In genomic region chr19:28665748-28666147, GRCh38 we compare ENCODE assay signal across 24 cellular contexts.
"Had no signal": no experiment of that assay in that cellular context is flagged by ENCODE, and none has a peak within 500 bp of the region (broad histone marks: within the 10 kb centered on the region; RNA-seq: fewer than 3 reads in every experiment).

No MANE protein-coding gene starts in this region.

- H3K27me3 ChIP-seq: colonic mucosa, esophagus squamous epithelium, gastrocnemius medialis, heart right ventricle, left lung had no signal

- H3K9me3 ChIP-seq: colonic mucosa, gastrocnemius medialis had no signal

- H3K36me3 ChIP-seq: colonic mucosa, esophagus squamous epithelium, gastrocnemius medialis, heart right ventricle, left lung, lower lobe of right lung had no signal

- H3K4me1 ChIP-seq: colonic mucosa, esophagus squamous epithelium, gastrocnemius medialis, heart right ventricle, left lung, lower lobe of right lung had no signal

- DNase-seq: colonic mucosa; cortex of kidney; effector CD8-positive, alpha-beta T cell; effector memory CD8-positive, alpha-beta T cell; endodermal cell; erythroblast; esophagus squamous epithelium; foreskin fibroblast; foreskin melanocyte; gastrocnemius medialis; glutamatergic neuron; head of caudate nucleus; heart right ventricle; hippocampal formation; left cardiac atrium; left lung; left ventricle myocardium superior; lower lobe of right lung; mesenchymal stem cell; mucosa of descending colon had no signal

- H3K27ac ChIP-seq: colonic mucosa, epithelial cell of prostate, esophagus squamous epithelium, gastrocnemius medialis, heart right ventricle, left lung, lower lobe of right lung had no signal

- FAIRE-seq: endometrium, keratinocyte had no signal

- ATAC-seq: effector memory CD8-positive, alpha-beta T cell; esophagus mucosa; gastrocnemius medialis; heart right ventricle; left cardiac atrium; left lung; left ventricle myocardium superior; lower lobe of right lung; mucosa of descending colon had no signal

- H3K4me3 ChIP-seq: colonic mucosa, esophagus squamous epithelium, gastrocnemius medialis, heart right ventricle, left lung, lower lobe of right lung, mucosa of descending colon had no signal
